1 cellular context compared by ENCODE assay signal in genomic region chrX:44343412-44343942, GRCh38.
TF ChIP-seq lines count a peak whose summit lies in the region.

Gene EFHC2, minus strand, starts transcription at chrX:44343672. Its CDS starts 84 bp downstream, at chrX:44343588.

TF ChIP-seq in H1, 55 proteins besides CTCF, POLR2A, EP300 and RAD21 (continued from another document):
- TF ChIP-seq ATF2 (IDR thresholded peaks at IDR 0.05; ENCODE audit: low read length): no peak
